In genomic region chr15:70236306-70237103, GRCh38 we compare ENCODE assay signal across 14 cellular contexts.
A peak's percentile ranks its signal among the peaks of the same experiment; 100 is the strongest.
DNase-seq lines count a peak whose midpoint lies in the region; ATAC-seq lines count a peak whose summit lies in the region.
"Had no signal": no experiment of that assay in that cellular context is flagged by ENCODE, and none has a peak within 500 bp of the region (broad histone marks: within the 10 kb centered on the region; RNA-seq: fewer than 3 reads in every experiment).

No MANE protein-coding gene starts in this region.

- POLR2A ChIA-PET in activated CD4-positive, alpha-beta T cell treated with anti-CD3 and anti-CD28 coated beads, Interleukin-2, amount 10 ng/mL, durations not matched to agents 7 days and 5 days (lab: Charles Lee): no interaction called here

- H3K36me3 ChIP-seq in KOPT-K1 (ENCODE audit: insufficient read depth, low read length): no peaks in the 10 kb centered on the region
- H3K36me3 ChIP-seq: heart right ventricle had no signal

- DNase-seq in activated CD4-positive, alpha-beta T cell treated with anti-CD3 and anti-CD28 coated beads, Interleukin-2, amount 10 ng/mL, durations not matched to agents 7 days and 5 days: peak; percentile 19
- DNase-seq in activated CD4-positive, alpha-beta T cell treated with anti-CD3 and anti-CD28 coated beads, Interleukin-2, amount 10 ng/mL, durations not matched to agents 24 days and 14 days: no peak
- peak; percentile 15 for DNase-seq in dermis blood vessel endothelial cell
- DNase-seq in renal cortical epithelial cell (ENCODE audit: low read depth): peak; percentile 72
- no peak for DNase-seq in NCI-H69 (lab: John Stamatoyannopoulos, UW)
- no peak for DNase-seq in Ammon's horn (ENCODE audit: low spot score)
- DNase-seq: heart right ventricle; NCI-H2107; stimulated activated naive B cell treated with anti-CD40 and anti-IgM and Interleukin-4, amounts not matched to agents 10 μg/mL and 1 μg/mL and 100 μg/mL, for 72 hours had no signal

- peaks cover 28% of the 10 kb centered on the region for H3K27me3 Mint-ChIP-seq in activated CD4-positive, alpha-beta T cell treated with anti-CD3 and anti-CD28 coated beads, Interleukin-2, amount 10 ng/mL, durations not matched to agents 7 days and 5 days
- H3K27me3 Mint-ChIP-seq in activated CD4-positive, alpha-beta T cell treated with anti-CD3 and anti-CD28 coated beads, Interleukin-2, amount 10 ng/mL, durations not matched to agents 24 days and 14 days: peaks cover 30% of the 10 kb centered on the region
- H3K27me3 Mint-ChIP-seq: central memory CD8-positive, alpha-beta T cell had no signal

- peaks cover 16% of the 10 kb centered on the region for H3K9me3 Mint-ChIP-seq in activated CD4-positive, alpha-beta T cell treated with anti-CD3 and anti-CD28 coated beads, Interleukin-2, amount 10 ng/mL, durations not matched to agents 7 days and 5 days
- peaks cover 12% of the 10 kb centered on the region for H3K9me3 Mint-ChIP-seq in activated CD4-positive, alpha-beta T cell treated with anti-CD3 and anti-CD28 coated beads, Interleukin-2, amount 10 ng/mL, durations not matched to agents 24 days and 14 days

- H3K4me1 Mint-ChIP-seq in activated CD4-positive, alpha-beta T cell treated with anti-CD3 and anti-CD28 coated beads, Interleukin-2, amount 10 ng/mL, durations not matched to agents 7 days and 5 days: peaks cover 36% of the 10 kb centered on the region
- peaks cover 20% of the 10 kb centered on the region for H3K4me1 Mint-ChIP-seq in activated CD4-positive, alpha-beta T cell treated with anti-CD3 and anti-CD28 coated beads, Interleukin-2, amount 10 ng/mL, durations not matched to agents 24 days and 14 days
- H3K4me1 Mint-ChIP-seq: central memory CD8-positive, alpha-beta T cell had no signal

- CTCF ChIA-PET in activated CD4-positive, alpha-beta T cell treated with anti-CD3 and anti-CD28 coated beads, Interleukin-2, amount 10 ng/mL, durations not matched to agents 7 days and 5 days (lab: Charles Lee): interaction anchor here (1.3 to 1.6 kb wide), 3 partner anchors 9 to 36 kb away, joined by 3 to 5 read pairs (median 3); no protein-coding TSS in a partner anchor

- H3K27ac Mint-ChIP-seq in activated CD4-positive, alpha-beta T cell treated with anti-CD3 and anti-CD28 coated beads, Interleukin-2, amount 10 ng/mL, durations not matched to agents 7 days and 5 days: no peak overlapping the region
- H3K27ac Mint-ChIP-seq in activated CD4-positive, alpha-beta T cell treated with anti-CD3 and anti-CD28 coated beads, Interleukin-2, amount 10 ng/mL, durations not matched to agents 24 days and 14 days: no peak overlapping the region
- H3K27ac Mint-ChIP-seq: stimulated activated naive B cell treated with anti-CD40 and anti-IgM and Interleukin-4, amounts not matched to agents 10 μg/mL and 1 μg/mL and 100 μg/mL, for 72 hours had no signal

- H3K36me3 Mint-ChIP-seq in activated CD4-positive, alpha-beta T cell treated with anti-CD3 and anti-CD28 coated beads, Interleukin-2, amount 10 ng/mL, durations not matched to agents 7 days and 5 days (ENCODE audit: low read depth): peaks cover 12% of the 10 kb centered on the region
- H3K36me3 Mint-ChIP-seq in activated CD4-positive, alpha-beta T cell treated with anti-CD3 and anti-CD28 coated beads, Interleukin-2, amount 10 ng/mL, durations not matched to agents 24 days and 14 days (ENCODE audit: low read depth): peaks cover 7% of the 10 kb centered on the region

- no peak for ATAC-seq in GM19452 (IDR thresholded peaks at IDR 0.05; ENCODE audit: unreplicated experiment)
- ATAC-seq: heart right ventricle; stimulated activated naive B cell treated with anti-CD40 and anti-IgM and Interleukin-4, amounts not matched to agents 10 μg/mL and 1 μg/mL and 100 μg/mL, for 72 hours had no signal

- H3K4me3 Mint-ChIP-seq in activated CD4-positive, alpha-beta T cell treated with anti-CD3 and anti-CD28 coated beads, Interleukin-2, amount 10 ng/mL, durations not matched to agents 7 days and 5 days: no peak overlapping the region
- H3K4me3 Mint-ChIP-seq in activated CD4-positive, alpha-beta T cell treated with anti-CD3 and anti-CD28 coated beads, Interleukin-2, amount 10 ng/mL, durations not matched to agents 24 days and 14 days: no peak overlapping the region
- H3K4me3 Mint-ChIP-seq: central memory CD8-positive, alpha-beta T cell; stimulated activated naive B cell treated with anti-CD40 and anti-IgM and Interleukin-4, amounts not matched to agents 10 μg/mL and 1 μg/mL and 100 μg/mL, for 72 hours had no signal

- peak overlapping the region; percentile 19 for H3K27ac ChIP-seq in KOPT-K1 (ENCODE audit: low read depth, low read length, poor library complexity, severe bottlenecking)
- H3K27ac ChIP-seq: C4-2B, heart right ventricle, SK-N-MC had no signal

- intact Hi-C loops in activated CD4-positive, alpha-beta T cell treated with anti-CD3 and anti-CD28 coated beads, Interleukin-2, amount 10 ng/mL, durations not matched to agents 24 days and 14 days (cut with micrococcal nuclease): no loop called here

- H3K9me3 ChIP-seq in KOPT-K1 (ENCODE audit: insufficient read depth, low read length, poor library complexity, severe bottlenecking): peaks cover 8% of the 10 kb centered on the region

Comparison
In these comparisons a context has a peak if more than half of its experiments do, and no peak if none do; other contexts are left out.
1. DNase-seq: peak in activated CD4-positive, alpha-beta T cell treated with anti-CD3 and anti-CD28 coated beads, Interleukin-2, amount 10 ng/mL, durations not matched to agents 7 days and 5 days (single experiment), dermis blood vessel endothelial cell (single experiment) and renal cortical epithelial cell (single experiment); none in activated CD4-positive, alpha-beta T cell treated with anti-CD3 and anti-CD28 coated beads, Interleukin-2, amount 10 ng/mL, durations not matched to agents 24 days and 14 days (single experiment), NCI-H69 (single experiment) and Ammon's horn (single experiment).